Comparison of ENCODE assay signal across 7 cellular contexts in the genomic region with DNA sequence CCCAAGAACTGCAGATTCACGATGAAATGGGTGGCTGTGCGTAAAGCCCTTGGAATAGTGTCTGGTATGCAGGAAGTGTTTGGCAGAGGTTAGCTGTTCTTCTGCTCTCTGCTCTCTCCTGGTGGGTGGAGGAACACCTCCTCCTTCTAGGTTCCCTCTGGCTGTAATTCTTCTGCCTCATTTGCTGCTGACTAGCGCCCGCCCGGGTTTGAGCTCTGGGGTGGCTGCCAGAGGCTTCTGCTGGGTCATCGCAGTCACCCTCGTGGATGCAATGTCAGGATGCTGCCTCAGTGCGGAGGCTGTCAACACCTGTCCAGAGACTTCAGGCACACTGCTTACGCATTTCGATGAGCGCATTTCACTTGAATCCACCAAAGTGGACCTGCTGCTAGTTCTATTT. TPM values are rescaled to one million over a fixed set of nuclear protein-coding genes. Genes with fewer than 3 reads are reported as not detected.
DNase-seq lines count a peak whose midpoint lies in the region; ATAC-seq and TF ChIP-seq lines count a peak whose summit lies in the region.

No MANE protein-coding gene starts in this region.

- TF ChIP-seq CTCF in HFFc6 (IDR thresholded peaks at IDR 0.05): peak; percentile 11; the same call in 1 of the 2 replicates

- H3K4me1 Mint-ChIP-seq in CD8-positive, alpha-beta memory T cell: peaks cover 94 to 100% (median 99%) of the 10 kb centered on the region in 3 donors
- H3K4me1 Mint-ChIP-seq in HFFc6 (ENCODE audit: low read depth): peaks cover 50% of the 10 kb centered on the region
- peaks cover 93 to 97% of the 10 kb centered on the region in 2 donors for H3K4me1 Mint-ChIP-seq in natural killer cell treated with Interleukin-12 subunit alpha and Interleukin-12 subunit beta and Interleukin-15 and Interleukin-18, amount 100 ng/mL, for 72 hours (ENCODE audit: low read depth in 2 of 2)

- no peak overlapping the region for H3K4me3 ChIP-seq in CD8-positive, alpha-beta memory T cell (ENCODE audit: low read length)

- CTCF ChIA-PET in CD8-positive, alpha-beta memory T cell (lab: Charles Lee): interaction anchor here (1.2 kb wide), 1 partner anchor 11 kb away, joined by 4 read pairs; no protein-coding TSS in a partner anchor

- no peaks in the 10 kb centered on the region for H3K27me3 ChIP-seq in CD8-positive, alpha-beta memory T cell (ENCODE audit: insufficient read depth, low read length, poor library complexity, severe bottlenecking)

- peaks cover 69% of the 10 kb centered on the region for H3K4me1 ChIP-seq in CD8-positive, alpha-beta memory T cell (ENCODE audit: insufficient read depth, low read length)

- peaks cover 0 to 32% (median 9%) of the 10 kb centered on the region in 3 donors for H3K36me3 Mint-ChIP-seq in CD8-positive, alpha-beta memory T cell
- 0 out of 2 replicates have a peak, but pooled peaks cover 4% of the 10 kb centered on the region for H3K36me3 Mint-ChIP-seq in HFFc6 (ENCODE audit: low read depth)
- H3K36me3 Mint-ChIP-seq in natural killer cell treated with Interleukin-12 subunit alpha and Interleukin-12 subunit beta and Interleukin-15 and Interleukin-18, amount 100 ng/mL, for 72 hours: peaks cover 21% of the 10 kb centered on the region

- no peak for ATAC-seq in natural killer cell treated with Interleukin-12 subunit alpha and Interleukin-12 subunit beta and Interleukin-15 and Interleukin-18, amount 100 ng/mL, for 72 hours

- H3K9me3 Mint-ChIP-seq in CD8-positive, alpha-beta memory T cell: no peaks in the 10 kb centered on the region
- H3K9me3 Mint-ChIP-seq in HFFc6: no peaks in the 10 kb centered on the region
- peaks cover 3% of the 10 kb centered on the region for H3K9me3 Mint-ChIP-seq in natural killer cell treated with Interleukin-12 subunit alpha and Interleukin-12 subunit beta and Interleukin-15 and Interleukin-18, amount 100 ng/mL, for 72 hours

- DNase-seq in CD8-positive, alpha-beta memory T cell: no peak
- peak; percentile 90 for DNase-seq in HFFc6
- DNase-seq in amniotic epithelial cell (ENCODE audit: low read depth): peak; percentile 19
- no peak for DNase-seq in natural killer cell treated with Interleukin-12 subunit alpha and Interleukin-12 subunit beta and Interleukin-15 and Interleukin-18, amount 100 ng/mL, for 72 hours (ENCODE audit: low spot score)
- DNase-seq in DMS153 treated with DMSO at 0.1 percent for 48 hours (lab: John Stamatoyannopoulos, UW; ENCODE audit: unreplicated experiment): no peak
- no peak for DNase-seq in HuH-7 (ENCODE audit: low spot score)
- DNase-seq in DMS153 (lab: John Stamatoyannopoulos, UW): no peak

- H3K27me3 Mint-ChIP-seq in CD8-positive, alpha-beta memory T cell: no peaks in the 10 kb centered on the region
- no peaks in the 10 kb centered on the region for H3K27me3 Mint-ChIP-seq in HFFc6 (ENCODE audit: insufficient read depth)
- no peaks in the 10 kb centered on the region for H3K27me3 Mint-ChIP-seq in natural killer cell treated with Interleukin-12 subunit alpha and Interleukin-12 subunit beta and Interleukin-15 and Interleukin-18, amount 100 ng/mL, for 72 hours

- H3K4me3 Mint-ChIP-seq in CD8-positive, alpha-beta memory T cell: peak overlapping the region in 5 of 7 donors; percentile 30 to 89 (median 68)
- H3K4me3 Mint-ChIP-seq in HFFc6: peak overlapping the region; percentile 56
- peak overlapping the region; percentile 86 for H3K4me3 Mint-ChIP-seq in natural killer cell treated with Interleukin-12 subunit alpha and Interleukin-12 subunit beta and Interleukin-15 and Interleukin-18, amount 100 ng/mL, for 72 hours

- H3K27ac ChIP-seq in CD8-positive, alpha-beta memory T cell (ENCODE audit: low read depth, low read length): no peak overlapping the region

- POLR2A ChIA-PET in CD8-positive, alpha-beta memory T cell (lab: Charles Lee): interaction anchor here (0.6 kb wide), 1 partner anchor 51 kb away, joined by 3 read pairs; no protein-coding TSS in a partner anchor

- peaks cover 3% of the 10 kb centered on the region for H3K36me3 ChIP-seq in CD8-positive, alpha-beta memory T cell (ENCODE audit: insufficient read depth, low read length)

- H3K27ac Mint-ChIP-seq in CD8-positive, alpha-beta memory T cell: peak overlapping the region; percentile 38 to 99 (median 92)
- peak overlapping the region; percentile 94 for H3K27ac Mint-ChIP-seq in HFFc6
- H3K27ac Mint-ChIP-seq in natural killer cell treated with Interleukin-12 subunit alpha and Interleukin-12 subunit beta and Interleukin-15 and Interleukin-18, amount 100 ng/mL, for 72 hours: peak overlapping the region; percentile 98 to 100

- no peaks in the 10 kb centered on the region for H3K9me3 ChIP-seq in CD8-positive, alpha-beta memory T cell (ENCODE audit: low read length)

RNA-seq across cellular contexts. Expression of a gene that starts 11.7 kb away (rescaled TPM):
- 100 to 1,000 TPM; 155 to 157 TPM for total RNA-seq in CD8-positive, alpha-beta memory T cell
- polyA plus RNA-seq in CD8-positive, alpha-beta memory T cell: 102 TPM
- total RNA-seq in HFFc6 (2021; fragmentation: NEBNext Ultra II Directional; extraction: Animal tissue kit (Norgen Biotek cat#: 25700)): 1 to 10 TPM; 1.4 to 6.5 (median 3.0) TPM
- total RNA-seq in natural killer cell treated with Interleukin-12 subunit alpha and Interleukin-12 subunit beta and Interleukin-15 and Interleukin-18, amount 100 ng/mL, for 72 hours: 100 to 1,000 TPM; 461 to 526 TPM

Comparison
In these comparisons a context has a peak if more than half of its experiments do, and no peak if none do; other contexts are left out.
1. DNase-seq: peak in HFFc6 (single experiment) and amniotic epithelial cell (single experiment); none in CD8-positive, alpha-beta memory T cell (0 of 5), natural killer cell treated with Interleukin-12 subunit alpha and Interleukin-12 subunit beta and Interleukin-15 and Interleukin-18, amount 100 ng/mL, for 72 hours (single experiment), DMS153 treated with DMSO at 0.1 percent for 48 hours (single experiment), HuH-7 (single experiment) and DMS153 (single experiment).
2. RNA of a gene that starts 11.7 kb away (total RNA-seq): 461 to 526 TPM in natural killer cell treated with Interleukin-12 subunit alpha and Interleukin-12 subunit beta and Interleukin-15 and Interleukin-18, amount 100 ng/mL, for 72 hours and 155 to 157 TPM in CD8-positive, alpha-beta memory T cell; 1.4 to 6.5 TPM in HFFc6; every median in the first group is over 10 times any median in the second.
3. Peak in every context shown above with its lines, with median percentiles within 50 percentile points of each other: H3K27ac Mint-ChIP-seq and H3K4me3 Mint-ChIP-seq.